ENCODE assay signal across 15 cellular contexts in genomic region chr11:20243974-20244373, GRCh38.
DNase-seq lines count a peak whose midpoint lies in the region; ATAC-seq, FAIRE-seq and TF ChIP-seq lines count a peak whose summit lies in the region.
"Had no signal": no experiment of that assay in that cellular context is flagged by ENCODE, and none has a peak within 500 bp of the region (broad histone marks: within the 10 kb centered on the region; RNA-seq: fewer than 3 reads in every experiment).

No MANE protein-coding gene starts in this region.

- TF ChIP-seq POLR2A in K562 (conservative IDR thresholded peaks at IDR 0.05), result no peak
- no peak for TF ChIP-seq POLR2A in tibial nerve (IDR thresholded peaks at IDR 0.05)

- H3K4me2 ChIP-seq in DND-41 (ENCODE audit: insufficient read depth, low read length), result no peak overlapping the region
- H3K4me2 ChIP-seq in K562 (ENCODE audit: insufficient read depth, low read length), result no peak overlapping the region

- H3K36me3 ChIP-seq in DND-41 (ENCODE audit: insufficient read depth, low read length) (no peaks in the 10 kb centered on the region), K562 (ENCODE audit: control insufficient read depth, insufficient read depth, low read length) (no peaks in the 10 kb centered on the region), tibial nerve (no peaks in the 10 kb centered on the region)
- no peaks in the 10 kb centered on the region for H3K36me3 ChIP-seq in CD8-positive, alpha-beta T cell (ENCODE audit: insufficient read depth, low read length)

- TF ChIP-seq CTCF in DND-41 (IDR thresholded peaks at IDR 0.05; ENCODE audit: borderline replicate concordance, extremely low read depth, low read length, poor library complexity, severe bottlenecking), result peak; percentile 26
- peak; percentile 30 to 52 (median 48); a peak in 5 of 6 replicates for TF ChIP-seq CTCF in K562 (IDR thresholded peaks at IDR 0.05 in 2 of 3, conservative IDR thresholded peaks at IDR 0.05 in 1 of 3; ENCODE audit: insufficient read depth in 2 of 3, low read depth in 1 of 3, low read length in 3 of 3)
- peak; percentile 23 for TF ChIP-seq CTCF in nephron progenitor cell (IDR thresholded peaks at IDR 0.05)
- TF ChIP-seq CTCF in mesothelial cell of epicardium (IDR thresholded peaks at IDR 0.05; ENCODE audit: unreplicated experiment), result no peak
- TF ChIP-seq CTCF in CD8-positive, alpha-beta T cell (IDR thresholded peaks at IDR 0.05), result no peak
- TF ChIP-seq CTCF in tibial nerve (IDR thresholded peaks at IDR 0.05), result no peak

- H3K27me3 Mint-ChIP-seq in nephron progenitor cell (ENCODE audit: low read depth, poor library complexity) (peaks cover 21% of the 10 kb centered on the region), mesothelial cell of epicardium (ENCODE audit: low read depth) (peaks cover 45% of the 10 kb centered on the region)
- H3K27me3 Mint-ChIP-seq in CD8-positive, alpha-beta T cell (ENCODE audit: low read depth), result peaks cover 19% of the 10 kb centered on the region

- H3K9me3 Mint-ChIP-seq in nephron progenitor cell (peaks cover 15% of the 10 kb centered on the region), mesothelial cell of epicardium (peaks cover 8% of the 10 kb centered on the region)
- peaks cover 10% of the 10 kb centered on the region for H3K9me3 Mint-ChIP-seq in CD8-positive, alpha-beta T cell

- H3K27me3 ChIP-seq in DND-41 (ENCODE audit: insufficient read depth, low read length, poor library complexity) (no peaks in the 10 kb centered on the region), K562 (ENCODE audit: control insufficient read depth in 2 of 2, insufficient read depth in 2 of 2, low read length in 2 of 2) (peaks cover 4 to 17% of the 10 kb centered on the region in 2 experiments; a peak in 3 of 5 replicates), tibial nerve (no peaks in the 10 kb centered on the region)
- no peaks in the 10 kb centered on the region for H3K27me3 ChIP-seq in CD8-positive, alpha-beta T cell (ENCODE audit: insufficient read depth, low read length)

- no peak overlapping the region for H3K4me3 ChIP-seq in DND-41 (ENCODE audit: low read depth in 1 of 2, low read length in 2 of 2)
- H3K4me3 ChIP-seq in K562, result no peak overlapping the region
- no peak overlapping the region for H3K4me3 ChIP-seq in CD8-positive, alpha-beta T cell (ENCODE audit: low read depth, low read length)
- no peak overlapping the region for H3K4me3 ChIP-seq in tibial nerve
- H3K4me3 ChIP-seq: lung had no signal

- H4K20me1 ChIP-seq in DND-41 (ENCODE audit: insufficient read depth, low read length) (no peaks in the 10 kb centered on the region), K562 (replicated peaks; ENCODE audit: control insufficient read depth, insufficient read depth, low read length) (no peaks in the 10 kb centered on the region)

- H2AFZ ChIP-seq in DND-41 (ENCODE audit: low read depth, low read length) (no peak overlapping the region), K562 (ENCODE audit: low read depth, low read length) (no peak overlapping the region)
- H2AFZ ChIP-seq: parathyroid adenoma had no signal

- no peak for FAIRE-seq in K562 (lab: Jason Lieb, UNC)

- peaks cover 28% of the 10 kb centered on the region for H3K4me1 Mint-ChIP-seq in nephron progenitor cell
- H3K4me1 Mint-ChIP-seq in mesothelial cell of epicardium, result peaks cover 5% of the 10 kb centered on the region
- no peaks in the 10 kb centered on the region for H3K4me1 Mint-ChIP-seq in CD8-positive, alpha-beta T cell (ENCODE audit: low read depth)
- H3K4me1 Mint-ChIP-seq: activated naive CD8-positive, alpha-beta T cell treated with anti-CD3 and anti-CD28 coated beads, Interleukin-2, amount 50 U/mL, for 24 hours had no signal

- in situ Hi-C loops in KBM-7 (cut with MboI; ENCODE audit: low pct_unique_long_range_greater_than_20kb, low sequenced_read_pairs) (no loop called here), K562 (cut with MboI) (no loop called here)

- intact Hi-C loops in K562 (cut with micrococcal nuclease), result loop anchor here (2.0 to 5.0 kb wide), 2 partner anchors 111 to 368 kb away; no protein-coding TSS in a partner anchor
- intact Hi-C loops in CD8-positive, alpha-beta T cell (cut with DNase I, micrococcal nuclease), result no loop called here

- ATAC-seq in DND-41 (ENCODE audit: insufficient read depth, low read depth), result no peak
- ATAC-seq in K562, result peak; percentile 62
- no peak for ATAC-seq in CD8-positive, alpha-beta T cell
- ATAC-seq: activated naive CD8-positive, alpha-beta T cell treated with anti-CD3 and anti-CD28 coated beads, Interleukin-2, amount 50 U/mL, for 24 hours had no signal

- H3K4me1 ChIP-seq in DND-41 (ENCODE audit: insufficient read depth, low read length), result no peaks in the 10 kb centered on the region
- no peaks in the 10 kb centered on the region for H3K4me1 ChIP-seq in K562 (replicated peaks in 1 of 2; ENCODE audit: control insufficient read depth in 2 of 2, insufficient read depth in 2 of 2, low read length in 2 of 2)
- H3K4me1 ChIP-seq in CD8-positive, alpha-beta T cell (ENCODE audit: insufficient read depth, low read length), result no peaks in the 10 kb centered on the region
- no peaks in the 10 kb centered on the region for H3K4me1 ChIP-seq in tibial nerve
- H3K4me1 ChIP-seq: parathyroid adenoma had no signal

- POLR2A ChIA-PET in K562 (lab: Yijun Ruan, JAX), result no interaction called here
- POLR2A ChIA-PET in CD8-positive, alpha-beta T cell (lab: Charles Lee), result no interaction called here

- H3K4me3 Mint-ChIP-seq in nephron progenitor cell (no peak overlapping the region), mesothelial cell of epicardium (no peak overlapping the region)
- H3K4me3 Mint-ChIP-seq in CD8-positive, alpha-beta T cell, result no peak overlapping the region
- H3K4me3 Mint-ChIP-seq: activated naive CD8-positive, alpha-beta T cell treated with anti-CD3 and anti-CD28 coated beads, Interleukin-2, amount 50 U/mL, for 24 hours; stimulated activated naive CD8-positive, alpha-beta T cell treated with anti-CD3 and anti-CD28 coated beads, Interleukin-15, Interleukin-2, amounts not matched to agents 100 ng/mL and 50 ng/mL, for 24 hours had no signal

- H3K9me1 ChIP-seq in K562 (ENCODE audit: control insufficient read depth, insufficient read depth, low read length), result no peaks in the 10 kb centered on the region

- DNase-seq in DND-41, result no peak
- peak; percentile 1 for DNase-seq in KBM-7
- DNase-seq in K562 (ENCODE audit: extremely low read depth in 1 of 4, low spot score in 3 of 4), result peak in 1 of 4 experiments; percentile 11
- DNase-seq in nephron progenitor cell, result no peak
- no peak for DNase-seq in mesothelial cell of epicardium (ENCODE audit: low spot score in 2 of 2, unreplicated experiment in 2 of 2)
- no peak for DNase-seq in CD8-positive, alpha-beta T cell
- DNase-seq in tibial nerve (ENCODE audit: low spot score in 2 of 2), result no peak
- DNase-seq: activated naive CD8-positive, alpha-beta T cell treated with anti-CD3 and anti-CD28 coated beads, Interleukin-2, amount 50 U/mL, for 24 hours; effector memory CD4-positive, alpha-beta T cell; hippocampal formation; NCI-H1436; stimulated activated CD4-positive, alpha-beta T cell treated with anti-CD3 and anti-CD28 coated beads, Interleukin-2, amount 100 ng/mL, for 24 hours had no signal

- BruUV-seq in K562 (replicated peaks; lab: Mats Ljungman, UMichigan), result no TSS peak

- no peaks in the 10 kb centered on the region for H3K9me3 ChIP-seq in DND-41 (ENCODE audit: insufficient read depth, low read length, severe bottlenecking)
- no peaks in the 10 kb centered on the region for H3K9me3 ChIP-seq in K562 (replicated peaks; ENCODE audit: control insufficient read depth, insufficient read depth, low read depth, low read length)
- peaks cover 3% of the 10 kb centered on the region for H3K9me3 ChIP-seq in CD8-positive, alpha-beta T cell (ENCODE audit: low read length)
- peaks cover 0 to 5% (median 2%) of the 10 kb centered on the region in 4 donors for H3K9me3 ChIP-seq in tibial nerve

- TF ChIP-seq RAD21 in K562 (CRISPR knock-in tag; conservative IDR thresholded peaks at IDR 0.05 in 1 of 2, IDR thresholded peaks at IDR 0.05 in 1 of 2), result peak in 1 of 2 experiments; percentile 24; a peak in 1 of 4 replicates

- H3K79me2 ChIP-seq in DND-41 (ENCODE audit: insufficient read depth, low read length) (no peaks in the 10 kb centered on the region), K562 (ENCODE audit: control insufficient read depth, insufficient read depth, low read length) (no peaks in the 10 kb centered on the region)
- H3K79me2 ChIP-seq: parathyroid adenoma had no signal

- no peak overlapping the region for H3K27ac ChIP-seq in DND-41 (ENCODE audit: low read length)
- H3K27ac ChIP-seq in K562 (ENCODE audit: extremely low read depth, low read depth, low read length), result no peak overlapping the region
- H3K27ac ChIP-seq in CD8-positive, alpha-beta T cell (ENCODE audit: low read depth, low read length), result no peak overlapping the region
- H3K27ac ChIP-seq in tibial nerve, result no peak overlapping the region
- H3K27ac ChIP-seq: parathyroid adenoma had no signal

- TF ChIP-seq EP300 in K562 (IDR thresholded peaks at IDR 0.05; ENCODE audit: low read length) (no peak), tibial nerve (IDR thresholded peaks at IDR 0.05) (no peak)

- 0% methylated on average over 3 of the region's 3 CpGs for WGBS in K562 (ENCODE audit: insufficient coverage, low coverage, missing lambda C conversion rate)
- WGBS in tibial nerve, 2 donors, result 75 to 81% methylated on average over 3 of the region's 3 CpGs

- H3K9ac ChIP-seq in DND-41 (ENCODE audit: low read depth, low read length) (no peak overlapping the region), K562 (ENCODE audit: insufficient read depth in 1 of 2, low read depth in 2 of 2, low read length in 2 of 2) (no peak overlapping the region)
- H3K9ac ChIP-seq: parathyroid adenoma had no signal

- CTCF ChIA-PET in K562 (lab: Yijun Ruan, JAX; ENCODE audit: low intra/inter-chr PET ratio), result no interaction called here
- CTCF ChIA-PET in CD8-positive, alpha-beta T cell (lab: Charles Lee), result no interaction called here

- no peak overlapping the region for H3K27ac Mint-ChIP-seq in nephron progenitor cell
- no peak overlapping the region for H3K27ac Mint-ChIP-seq in mesothelial cell of epicardium
- H3K27ac Mint-ChIP-seq in CD8-positive, alpha-beta T cell, result no peak overlapping the region
- H3K27ac Mint-ChIP-seq: activated naive CD8-positive, alpha-beta T cell treated with anti-CD3 and anti-CD28 coated beads, Interleukin-2, amount 50 U/mL, for 24 hours; stimulated activated naive CD8-positive, alpha-beta T cell treated with anti-CD3 and anti-CD28 coated beads, Interleukin-15, Interleukin-2, amounts not matched to agents 100 ng/mL and 50 ng/mL, for 24 hours had no signal

- peaks cover 6% of the 10 kb centered on the region for H3K36me3 Mint-ChIP-seq in nephron progenitor cell (ENCODE audit: low read depth)
- no peaks in the 10 kb centered on the region for H3K36me3 Mint-ChIP-seq in mesothelial cell of epicardium
- H3K36me3 Mint-ChIP-seq in CD8-positive, alpha-beta T cell, result no peaks in the 10 kb centered on the region

TF ChIP-seq in K562, 482 proteins besides CTCF, POLR2A, EP300 and RAD21 (continues in another document):
- peak; percentile 39 for TF ChIP-seq ZFP36 (IDR thresholded peaks at IDR 0.05; ENCODE audit: low read depth, low read length, partially characterized antibody)

Comparison
In these comparisons a context has a peak if more than half of its experiments do, and no peak if none do; other contexts are left out.
1. CTCF ChIP-seq: peak in DND-41 (single experiment), K562 (3 of 3) and nephron progenitor cell (single experiment); none in mesothelial cell of epicardium (single experiment), CD8-positive, alpha-beta T cell (single experiment) and tibial nerve (0 of 5).